8 cellular contexts compared by ENCODE assay signal in genomic region chr11:614583-615452, GRCh38. TPM values are rescaled to one million over a fixed set of nuclear protein-coding genes. Genes with fewer than 3 reads are reported as not detected.
A peak's percentile ranks its signal among the peaks of the same experiment; 100 is the strongest.
DNase-seq lines count a peak whose midpoint lies in the region; ATAC-seq and TF ChIP-seq lines count a peak whose summit lies in the region.

No MANE protein-coding gene starts in this region.

- H3K27me3 Mint-ChIP-seq in memory B cell = no peaks in the 10 kb centered on the region

- no peaks in the 10 kb centered on the region for H3K9me3 Mint-ChIP-seq in memory B cell

- peak overlapping the region; percentile 75 for H3K27ac Mint-ChIP-seq in memory B cell

- peak overlapping the region; percentile 46 for H3K27ac ChIP-seq in caudate nucleus (ENCODE audit: low read depth, low read length)
- peak overlapping the region; percentile 88 for H3K27ac ChIP-seq in urinary bladder (ENCODE audit: low read depth)

- H3K4me1 ChIP-seq in urinary bladder (ENCODE audit: insufficient read depth) = no peaks in the 10 kb centered on the region

- TF ChIP-seq CTCF in GM12864 (IDR thresholded peaks at IDR 0.05; ENCODE audit: low read depth, low read length, missing control alignments) (no peak), GM10266 (IDR thresholded peaks at IDR 0.05; ENCODE audit: control insufficient read depth, insufficient read depth, low read depth, missing control alignments) (no peak)

- peaks cover 3% of the 10 kb centered on the region for H3K36me3 ChIP-seq in urinary bladder (ENCODE audit: insufficient read depth)

- 62% methylated on average over 67 of the region's 67 CpGs for WGBS in urinary bladder

- H3K4me3 ChIP-seq in GM12864 (ENCODE audit: low read depth, low read length) (peak overlapping the region; percentile 96), urinary bladder (ENCODE audit: low read depth, low read length) (peak overlapping the region; percentile 68)

- H3K4me3 Mint-ChIP-seq in memory B cell = peak overlapping the region; percentile 86

- H3K36me3 Mint-ChIP-seq in memory B cell = peaks cover 7% of the 10 kb centered on the region

- peaks cover 14% of the 10 kb centered on the region for H3K4me1 Mint-ChIP-seq in memory B cell

- DNase-seq in GM12864 (ENCODE audit: low read depth) (no peak), LoVo (ENCODE audit: low spot score) (peak; percentile 11), caudate nucleus (lab: John Stamatoyannopoulos, UW) (peak in 1 of 61 donors; percentile 50), memory B cell (ENCODE audit: low spot score in 2 of 2) (no peak), iPS-NIHi7 (ENCODE audit: extremely low spot score) (no peak), GM10266 (ENCODE audit: extremely low spot score) (no peak), AG08396 (ENCODE audit: low spot score) (no peak)

- no peak for ATAC-seq in memory B cell (ENCODE audit: low read depth)

RNA-seq across cellular contexts. Expression of gene IRF7, which starts 0.9 kb away (rescaled TPM):
- total RNA-seq in urinary bladder = 9.8 TPM
- polyA plus RNA-seq in urinary bladder = 23.2 TPM

RNA-seq across cellular contexts. Expression of gene CDHR5, which starts 9.9 kb away (rescaled TPM):
- not detected for total RNA-seq in urinary bladder
- 0.05 TPM for polyA plus RNA-seq in urinary bladder

RNA-seq across cellular contexts. Expression of gene SCT, which starts 12.2 kb away (rescaled TPM):
- not detected for total RNA-seq in urinary bladder
- not detected for polyA plus RNA-seq in urinary bladder

RNA-seq across cellular contexts. Expression of gene DRD4, which starts 22.3 kb away (rescaled TPM):
- not detected for total RNA-seq in urinary bladder
- polyA plus RNA-seq in urinary bladder = 0.39 TPM

RNA-seq across cellular contexts. Expression of gene PHRF1, which starts 38.5 kb away (rescaled TPM):
- total RNA-seq in urinary bladder = 16.5 TPM
- 21.1 TPM for polyA plus RNA-seq in urinary bladder
